Comparison of ENCODE assay signal across 30 cellular contexts in the genomic region with DNA sequence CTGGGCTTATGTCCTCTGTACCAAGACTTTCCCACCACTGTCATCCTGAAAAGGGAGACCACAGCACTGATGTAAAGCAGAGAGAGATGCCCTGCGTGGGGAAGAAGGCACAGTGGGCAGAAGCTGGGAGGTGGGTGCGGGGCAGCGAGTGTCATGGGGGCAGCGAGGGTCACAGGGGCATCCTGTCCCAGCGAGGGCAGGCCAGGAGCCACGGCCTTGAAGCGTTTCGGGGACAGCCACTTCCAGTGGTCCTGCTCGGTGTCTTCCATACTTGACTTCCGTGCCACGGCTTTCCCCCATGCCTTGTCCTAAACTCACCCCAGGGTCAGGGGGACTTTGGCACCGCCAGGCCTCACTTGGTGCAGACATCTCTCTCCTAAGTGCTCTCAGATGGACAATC.
"Had no signal": no experiment of that assay in that cellular context is flagged by ENCODE, and none has a peak within 500 bp of the region (broad histone marks: within the 10 kb centered on the region; RNA-seq: fewer than 3 reads in every experiment).

No MANE protein-coding gene starts in this region.

- FAIRE-seq: small intestine had no signal

- H3K9ac ChIP-seq: neural progenitor cell, parathyroid adenoma had no signal

- H3K27ac Mint-ChIP-seq: naive thymus-derived CD4-positive, alpha-beta T cell; natural killer cell; nephron; neural progenitor cell; stimulated activated effector memory CD8-positive, alpha-beta T cell treated with anti-CD3 and anti-CD28 coated beads, Interleukin-12 subunit alpha, Interleukin-12 subunit beta, amount 100 ng/mL, for 72 hours; stimulated activated naive B cell treated with anti-CD40 and anti-IgM and Interleukin-4, amounts not matched to agents 10 μg/mL and 1 μg/mL and 100 μg/mL, for 72 hours; stimulated activated naive CD8-positive, alpha-beta T cell treated with anti-CD3 and anti-CD28 coated beads, Interleukin-15, Interleukin-2, amounts not matched to agents 100 ng/mL and 50 ng/mL, for 24 hours had no signal

- H3K4me3 ChIP-seq: neural progenitor cell, ovary, prostate gland, right lobe of liver, sigmoid colon, stomach, thoracic aorta, thyroid gland, tibial nerve, upper lobe of left lung, uterus had no signal

- H3K36me3 ChIP-seq: neural progenitor cell, neutrophil, ovary, prostate gland, right lobe of liver, sigmoid colon, stomach, thoracic aorta, thyroid gland, tibial nerve, upper lobe of left lung, uterus had no signal

- H3K9me3 ChIP-seq: neutrophil, ovary, prostate gland, right lobe of liver, sigmoid colon, thoracic aorta, thyroid gland, tibial nerve, upper lobe of left lung, uterus had no signal

- H3K4me1 ChIP-seq: neural progenitor cell, parathyroid adenoma, prostate gland, right lobe of liver, sigmoid colon, stomach, tibial nerve, upper lobe of left lung, uterus had no signal

- H3K4me1 Mint-ChIP-seq: naive thymus-derived CD4-positive, alpha-beta T cell; natural killer cell; nephron; stimulated activated effector memory CD8-positive, alpha-beta T cell treated with anti-CD3 and anti-CD28 coated beads, Interleukin-12 subunit alpha, Interleukin-12 subunit beta, amount 100 ng/mL, for 72 hours; stimulated activated naive B cell treated with anti-CD40 and anti-IgM and Interleukin-4, amounts not matched to agents 10 μg/mL and 1 μg/mL and 100 μg/mL, for 72 hours had no signal

- H3K27ac ChIP-seq: neural progenitor cell, neutrophil, ovary, parathyroid adenoma, prostate gland, right lobe of liver, sigmoid colon, stomach, thoracic aorta, thyroid gland, tibial nerve, upper lobe of left lung, uterus had no signal

- ATAC-seq: naive thymus-derived CD4-positive, alpha-beta T cell; natural killer cell; right cardiac atrium; right lobe of liver; stimulated activated effector memory CD8-positive, alpha-beta T cell treated with anti-CD3 and anti-CD28 coated beads, Interleukin-12 subunit alpha, Interleukin-12 subunit beta, amount 100 ng/mL, for 72 hours; stimulated activated naive B cell treated with anti-CD40 and anti-IgM and Interleukin-4, amounts not matched to agents 10 μg/mL and 1 μg/mL and 100 μg/mL, for 72 hours had no signal

- H3K79me2 ChIP-seq: parathyroid adenoma had no signal

- DNase-seq: naive thymus-derived CD4-positive, alpha-beta T cell; natural killer cell; nucleus accumbens; ovary; posterior cingulate gyrus; retina; right cardiac atrium; right lobe of liver; sigmoid colon; small intestine; stimulated activated CD4-positive, alpha-beta T cell treated with anti-CD3 and anti-CD28 coated beads, Interleukin-15, amount 100 ng/mL, for 24 hours; stimulated activated CD4-positive, alpha-beta T cell treated with anti-CD3 and anti-CD28 coated beads, Interleukin-2, amount 100 ng/mL, for 24 hours; stimulated activated CD4-positive, alpha-beta T cell treated with anti-CD3 and anti-CD28 coated beads, Interleukin-2, amount 100 ng/mL, for 48 hours; stimulated activated CD4-positive, alpha-beta T cell treated with anti-CD3 and anti-CD28 coated beads, Interleukin-4, amount 100 ng/mL, for 24 hours; stimulated activated naive B cell treated with anti-CD40 and anti-IgM and Interleukin-4, amounts not matched to agents 10 μg/mL and 1 μg/mL and 100 μg/mL, for 72 hours; stimulated activated naive CD4-positive, alpha-beta T cell treated with Interleukin-2 at 50 U/mL for 16 hours; stomach; thyroid gland; trophoblast cell; uterus had no signal

- H3K4me2 ChIP-seq: neural progenitor cell had no signal

- H3K9me3 Mint-ChIP-seq: naive thymus-derived CD4-positive, alpha-beta T cell; natural killer cell; neural progenitor cell; stimulated activated effector memory CD8-positive, alpha-beta T cell treated with anti-CD3 and anti-CD28 coated beads, Interleukin-12 subunit alpha, Interleukin-12 subunit beta, amount 100 ng/mL, for 72 hours; stimulated activated naive B cell treated with anti-CD40 and anti-IgM and Interleukin-4, amounts not matched to agents 10 μg/mL and 1 μg/mL and 100 μg/mL, for 72 hours; stimulated activated naive CD8-positive, alpha-beta T cell treated with anti-CD3 and anti-CD28 coated beads, Interleukin-15, Interleukin-2, amounts not matched to agents 100 ng/mL and 50 ng/mL, for 24 hours had no signal

- H3K36me3 Mint-ChIP-seq: naive thymus-derived CD4-positive, alpha-beta T cell; natural killer cell; neural progenitor cell; stimulated activated effector memory CD8-positive, alpha-beta T cell treated with anti-CD3 and anti-CD28 coated beads, Interleukin-12 subunit alpha, Interleukin-12 subunit beta, amount 100 ng/mL, for 72 hours; stimulated activated naive B cell treated with anti-CD40 and anti-IgM and Interleukin-4, amounts not matched to agents 10 μg/mL and 1 μg/mL and 100 μg/mL, for 72 hours had no signal

- H2AFZ ChIP-seq: neural progenitor cell, parathyroid adenoma had no signal

- H3K4me3 Mint-ChIP-seq: naive thymus-derived CD4-positive, alpha-beta T cell; natural killer cell; nephron; neural progenitor cell; stimulated activated effector memory CD8-positive, alpha-beta T cell treated with anti-CD3 and anti-CD28 coated beads, Interleukin-12 subunit alpha, Interleukin-12 subunit beta, amount 100 ng/mL, for 72 hours; stimulated activated naive B cell treated with anti-CD40 and anti-IgM and Interleukin-4, amounts not matched to agents 10 μg/mL and 1 μg/mL and 100 μg/mL, for 72 hours; stimulated activated naive CD8-positive, alpha-beta T cell treated with anti-CD3 and anti-CD28 coated beads, Interleukin-15, Interleukin-2, amounts not matched to agents 100 ng/mL and 50 ng/mL, for 24 hours had no signal

- H3K27me3 ChIP-seq: neural progenitor cell, neutrophil, ovary, right lobe of liver, sigmoid colon, thyroid gland, tibial nerve, upper lobe of left lung, uterus had no signal
